Comparison of ENCODE assay signal across 14 cellular contexts in the genomic region with DNA sequence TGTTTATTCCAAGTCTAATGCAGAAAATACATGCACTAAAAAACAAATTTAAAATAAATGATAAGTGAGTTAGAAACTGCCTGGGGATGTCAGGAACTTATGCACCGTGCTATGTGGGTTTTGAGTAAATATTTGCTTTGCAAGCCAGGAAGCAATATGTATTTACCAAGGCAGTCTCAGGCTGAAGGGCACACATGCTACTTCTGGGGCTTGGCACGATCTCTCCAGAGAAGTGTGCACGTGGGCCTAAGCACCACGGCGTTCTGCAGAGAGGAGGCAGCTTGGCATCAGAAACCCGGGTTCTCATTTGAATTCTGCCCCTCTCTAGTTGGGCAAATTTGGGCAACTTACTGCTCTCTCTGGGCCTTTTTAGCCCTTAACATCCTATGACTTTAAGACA.
DNase-seq lines count a peak whose midpoint lies in the region; ATAC-seq lines count a peak whose summit lies in the region.
"Had no signal": no experiment of that assay in that cellular context is flagged by ENCODE, and none has a peak within 500 bp of the region (broad histone marks: within the 10 kb centered on the region; RNA-seq: fewer than 3 reads in every experiment).

No MANE protein-coding gene starts in this region.

- H3K9ac ChIP-seq in BLaER1 treated with 17β-estradiol and CSF1 and Interleukin-3, amounts not matched to agents 10 nM and 100 nM, result no peak overlapping the region

- peak overlapping the region in 6 of 11 experiments; percentile 7 to 94 (median 66); a peak in 9 of 22 replicates for H3K4me2 ChIP-seq in BLaER1 treated with 17β-estradiol and CSF1 and Interleukin-3, amounts not matched to agents 10 nM and 100 nM

- DNase-seq in HT-29 (ENCODE audit: low spot score), result peak; percentile 74
- DNase-seq in NCI-H69 (lab: John Stamatoyannopoulos, UW), result peak; percentile 86
- DNase-seq in left colon, result peak; percentile 62 to 75
- no peak for DNase-seq in left lobe of liver (ENCODE audit: low spot score)
- DNase-seq in glomerular visceral epithelial cell (ENCODE audit: extremely low spot score), result no peak
- no peak for DNase-seq in cerebellar cortex (ENCODE audit: low spot score)
- no peak for DNase-seq in GDM1 (lab: John Stamatoyannopoulos, UW)
- DNase-seq: activated CD4-positive, alpha-beta T cell treated with anti-CD3 and anti-CD28 coated beads, Interleukin-2, amount 50 U/mL, for 1 hour; activated T-cell treated with anti-CD3 and anti-CD28 coated beads, Interleukin-2, amount 50 U/mL, for 24 hours; DMS 273 treated with DMSO at 0.1 percent for 48 hours; effector CD4-positive, alpha-beta T cell; NCI-H1930 had no signal

- H3K9me3 ChIP-seq in BLaER1 treated with 17β-estradiol and CSF1 and Interleukin-3, amounts not matched to agents 10 nM and 100 nM (replicated peaks in 1 of 11), result peaks cover 0 to 9% (median 0%) of the 10 kb centered on the region in 11 experiments; a peak in 4 of 22 replicates

- peak overlapping the region in 2 of 11 experiments; percentile 20 to 91; a peak in 3 of 22 replicates for H3K27ac ChIP-seq in BLaER1 treated with 17β-estradiol and CSF1 and Interleukin-3, amounts not matched to agents 10 nM and 100 nM

- H3K27me3 ChIP-seq in BLaER1 treated with 17β-estradiol and CSF1 and Interleukin-3, amounts not matched to agents 10 nM and 100 nM, result no peaks in the 10 kb centered on the region

- ATAC-seq in left colon (peak; percentile 80), left lobe of liver (no peak)
- ATAC-seq: activated naive CD4-positive, alpha-beta T cell treated with anti-CD3 and anti-CD28 coated beads, Interleukin-2, amount 50 U/mL, for 72 hours had no signal

- no peaks in the 10 kb centered on the region for H3K36me3 ChIP-seq in BLaER1 treated with 17β-estradiol and CSF1 and Interleukin-3, amounts not matched to agents 10 nM and 100 nM

- H3K4me1 ChIP-seq in BLaER1 treated with 17β-estradiol and CSF1 and Interleukin-3, amounts not matched to agents 10 nM and 100 nM, result peaks cover 26 to 65% (median 50%) of the 10 kb centered on the region in 10 experiments

- H3K4me3 ChIP-seq in BLaER1 treated with 17β-estradiol and CSF1 and Interleukin-3, amounts not matched to agents 10 nM and 100 nM, result no peak overlapping the region

- no peaks in the 10 kb centered on the region for H4K20me1 ChIP-seq in BLaER1 treated with 17β-estradiol and CSF1 and Interleukin-3, amounts not matched to agents 10 nM and 100 nM

- intact Hi-C loops in left colon (cut with DNase I, micrococcal nuclease), result loop anchor here in 1 of 2 donors (10.0 kb wide), 1 partner anchor 214 kb away; no protein-coding TSS in a partner anchor

Comparison
In these comparisons a context has a peak if more than half of its experiments do, and no peak if none do; other contexts are left out.
1. DNase-seq: peak in HT-29 (single experiment), NCI-H69 (single experiment) and left colon (2 of 2); none in left lobe of liver (single experiment), glomerular visceral epithelial cell (single experiment), cerebellar cortex (single experiment) and GDM1 (single experiment).